ENCODE assay signal across 6 cellular contexts in the genomic region with DNA sequence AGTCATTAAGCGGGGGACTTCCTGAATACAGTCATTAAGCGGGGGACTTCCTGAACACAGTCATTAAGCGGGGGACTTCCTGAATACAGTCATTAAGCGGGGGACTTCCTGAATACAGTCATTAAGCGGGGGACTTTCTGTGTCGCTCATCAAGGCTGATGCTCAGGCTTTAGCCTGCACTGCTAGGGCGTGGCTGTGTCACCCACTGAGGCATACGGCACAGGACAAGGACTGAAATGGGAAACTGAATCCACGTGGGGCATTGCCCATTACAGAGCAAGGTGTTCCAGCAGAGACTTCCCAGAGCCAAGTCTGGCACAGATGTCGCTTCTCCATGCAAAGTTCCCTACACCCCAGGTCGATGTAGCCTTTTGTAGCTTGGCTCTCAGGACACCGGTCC.
DNase-seq lines count a peak whose midpoint lies in the region; ATAC-seq, FAIRE-seq and TF ChIP-seq lines count a peak whose summit lies in the region.
"Not testable (repeated sequence)": the region's sequence is repeated elsewhere in the genome, so short reads cannot be mapped to it uniquely, and the experiment has no call there.

No MANE protein-coding gene starts in this region.

- not testable (repeated sequence) for H3K79me1 ChIP-seq in H1 (ENCODE audit: low read depth, low read length)

- POLR2A ChIA-PET in activated CD4-positive, alpha-beta T cell treated with anti-CD3 and anti-CD28 coated beads for 36 hours (lab: Charles Lee), result not testable (repeated sequence)
- POLR2A ChIA-PET in H1 (lab: Charles Lee; ENCODE audit: partially characterized antibody), result interaction anchor here (1.3 kb wide), 1 partner anchor 15 kb away, joined by 4 read pairs; no protein-coding TSS in a partner anchor

- H4K5ac ChIP-seq in H1 (ENCODE audit: insufficient read length, low read depth, low read length), result not testable (repeated sequence)

- FAIRE-seq in H1 (lab: Jason Lieb, UNC), result not testable (repeated sequence)

- not testable (repeated sequence) for H3K27ac Mint-ChIP-seq in activated CD4-positive, alpha-beta T cell treated with anti-CD3 and anti-CD28 coated beads for 36 hours; osteocyte (ENCODE audit: unreplicated experiment)

- peak overlapping the region; percentile 75; the same call in 1 of the 2 replicates for H2BK20ac ChIP-seq in H1 (ENCODE audit: low read length)

- H3K36me3 Mint-ChIP-seq in activated CD4-positive, alpha-beta T cell treated with anti-CD3 and anti-CD28 coated beads for 36 hours (ENCODE audit: low read depth); osteocyte (ENCODE audit: unreplicated experiment): not testable (repeated sequence)

- CTCF ChIA-PET in activated CD4-positive, alpha-beta T cell treated with anti-CD3 and anti-CD28 coated beads for 36 hours (lab: Charles Lee); H1 (lab: Charles Lee; ENCODE audit: partially characterized antibody): not testable (repeated sequence)

- H3K14ac ChIP-seq in H1 (ENCODE audit: insufficient read length), result not testable (repeated sequence)

- H2AFZ ChIP-seq in H1 (ENCODE audit: low read length), result not testable (repeated sequence)

- not testable (repeated sequence) for H3K36me3 ChIP-seq in H1 (ENCODE audit: control insufficient read depth in 2 of 4, insufficient read depth in 4 of 4, low read length in 3 of 4)

- H2AK5ac ChIP-seq in H1 (ENCODE audit: low read depth, low read length), result not testable (repeated sequence)

- not testable (repeated sequence) for H3K9me3 Mint-ChIP-seq in activated CD4-positive, alpha-beta T cell treated with anti-CD3 and anti-CD28 coated beads for 36 hours (ENCODE audit: low read depth); osteocyte (ENCODE audit: unreplicated experiment)

- not testable (repeated sequence) for H4K20me1 ChIP-seq in H1 (replicated peaks in 1 of 2; ENCODE audit: control insufficient read depth in 1 of 2, insufficient read depth in 2 of 2, low read length in 2 of 2)

- not testable (repeated sequence) for H2BK120ac ChIP-seq in H1 (replicated peaks; ENCODE audit: low read depth, low read length)

- peak overlapping the region; percentile 50 for H4K91ac ChIP-seq in H1 (replicated peaks; ENCODE audit: insufficient read length, low read length)

- H3K4me2 ChIP-seq in H1 (ENCODE audit: insufficient read depth in 1 of 2, low read depth in 2 of 2, low read length in 2 of 2), result not testable (repeated sequence)

- peaks cover 10% of the 10 kb centered on the region for H3K4me1 Mint-ChIP-seq in activated CD4-positive, alpha-beta T cell treated with anti-CD3 and anti-CD28 coated beads for 36 hours
- not testable (repeated sequence) for H3K4me1 Mint-ChIP-seq in osteocyte (ENCODE audit: unreplicated experiment)

- not testable (repeated sequence) for H3K4ac ChIP-seq in H1 (replicated peaks; ENCODE audit: insufficient read length, low read depth, low read length)

- H4K8ac ChIP-seq in H1 (ENCODE audit: extremely low read depth, insufficient read depth, low read length), result not testable (repeated sequence)

- not testable (repeated sequence) for H3K9ac ChIP-seq in H1 (replicated peaks in 1 of 4; ENCODE audit: extremely low read depth in 1 of 4, low read depth in 3 of 4, low read length in 3 of 4)

- not testable (repeated sequence) for H3K27me3 ChIP-seq in H1 (replicated peaks in 1 of 4; ENCODE audit: control insufficient read depth in 3 of 4, extremely low read depth in 1 of 4, insufficient read depth in 3 of 4, low read length in 3 of 4)

- not testable (repeated sequence) for H3K9me3 ChIP-seq in H1 (ENCODE audit: insufficient read depth in 2 of 2, low read depth in 1 of 2, low read length in 1 of 2)

- intact Hi-C loops in activated CD4-positive, alpha-beta T cell treated with anti-CD3 and anti-CD28 coated beads for 36 hours (cut with DNase I, micrococcal nuclease), result not testable (repeated sequence)

- not testable (repeated sequence) for TF ChIP-seq POLR2A in H1 (IDR thresholded peaks at IDR 0.05; ENCODE audit: control extremely low read depth in 1 of 2, low read depth in 2 of 2, low read length in 2 of 2)

- not testable (repeated sequence) for H3K4me3 ChIP-seq in H1 (ENCODE audit: extremely low read depth in 1 of 4, insufficient read depth in 2 of 4, low read depth in 3 of 4, low read length in 4 of 4)

- peak; percentile 39 for DNase-seq in NCI-H748 (lab: John Stamatoyannopoulos, UW; ENCODE audit: unreplicated experiment)
- peak; percentile 38 for DNase-seq in activated CD4-positive, alpha-beta T cell treated with anti-CD3 and anti-CD28 coated beads for 36 hours
- peak; percentile 8 for DNase-seq in activated CD8-positive, alpha-beta memory T cell treated with anti-CD3 and anti-CD28 coated beads, Interleukin-2, amount 50 U/mL, for 48 hours
- DNase-seq in H1 (ENCODE audit: low read depth in 1 of 2, low spot score in 2 of 2), result peak in 1 of 2 experiments; percentile 20
- DNase-seq in osteocyte (ENCODE audit: extremely low spot score, unreplicated experiment), result peak; percentile 67
- peak; percentile 14 for DNase-seq in ureter (ENCODE audit: low spot score)

- H2BK12ac ChIP-seq in H1 (ENCODE audit: low read depth, low read length), result peak overlapping the region; percentile 30; the same call in 1 of the 2 replicates

- WGBS in H1 (ENCODE audit: extremely low coverage in 1 of 2, insufficient coverage in 1 of 2, insufficient read length in 1 of 2, insufficient replicate concordance in 2 of 2, low coverage in 1 of 2, low lambda C conversion rate in 2 of 2, missing lambda C conversion rate in 1 of 2), 2 experiments, result 92% methylated on average over 9 of the region's 12 CpGs; no CpG with 5 or more reads in 1 of the 2 experiments

- not testable (repeated sequence) for H3K23ac ChIP-seq in H1 (ENCODE audit: insufficient read length)

- not testable (repeated sequence) for TF ChIP-seq EP300 in H1 (IDR thresholded peaks at IDR 0.05; ENCODE audit: borderline replicate concordance in 1 of 2, low read depth in 2 of 2, low read length in 2 of 2)

- H3K18ac ChIP-seq in H1 (ENCODE audit: extremely low read depth, low read length), result not testable (repeated sequence)

- not testable (repeated sequence) for H3K79me2 ChIP-seq in H1 (ENCODE audit: control insufficient read depth in 1 of 2, insufficient read depth in 2 of 2, low read length in 2 of 2)

- not testable (repeated sequence) for H3K27me3 Mint-ChIP-seq in activated CD4-positive, alpha-beta T cell treated with anti-CD3 and anti-CD28 coated beads for 36 hours; osteocyte (ENCODE audit: unreplicated experiment)

- not testable (repeated sequence) for TF ChIP-seq CTCF in H1 (IDR thresholded peaks at IDR 0.05; ENCODE audit: control extremely low read depth in 1 of 3, insufficient read depth in 1 of 3, low read depth in 1 of 3, low read length in 3 of 3); osteocyte (IDR thresholded peaks at IDR 0.05)

- H2BK5ac ChIP-seq in H1 (ENCODE audit: low read depth, low read length), result peak overlapping the region; percentile 55; the same call in 1 of the 2 replicates

- H2BK15ac ChIP-seq in H1 (ENCODE audit: low read length), result peak overlapping the region; percentile 55; the same call in 1 of the 2 replicates

- not testable (repeated sequence) for H3K4me3 Mint-ChIP-seq in activated CD4-positive, alpha-beta T cell treated with anti-CD3 and anti-CD28 coated beads for 36 hours; osteocyte (ENCODE audit: unreplicated experiment)

- H3K27ac ChIP-seq in H1 (ENCODE audit: low read depth, low read length), result not testable (repeated sequence)

- not testable (repeated sequence) for H3K23me2 ChIP-seq in H1 (ENCODE audit: low read depth, low read length)

- ATAC-seq in activated CD4-positive, alpha-beta T cell treated with anti-CD3 and anti-CD28 coated beads for 36 hours, result peak; percentile 71

- H3K4me1 ChIP-seq in H1 (replicated peaks in 1 of 4; ENCODE audit: control insufficient read depth in 3 of 4, insufficient read depth in 4 of 4, low read length in 3 of 4), result not testable (repeated sequence)

- TF ChIP-seq RAD21 in H1 (IDR thresholded peaks at IDR 0.05 in 1 of 2, conservative IDR thresholded peaks at IDR 0.05 in 1 of 2; ENCODE audit: low read depth in 2 of 2, low read length in 2 of 2), result not testable (repeated sequence)

- not testable (repeated sequence) for H3K56ac ChIP-seq in H1 (replicated peaks; ENCODE audit: insufficient read length, low read depth, low read length)
